In genomic region chr16:49050607-49051006, GRCh38 we compare ENCODE assay signal across 16 cellular contexts.
A peak's percentile ranks its signal among the peaks of the same experiment; 100 is the strongest.
DNase-seq lines count a peak whose midpoint lies in the region; ATAC-seq and TF ChIP-seq lines count a peak whose summit lies in the region.
"Had no signal": no experiment of that assay in that cellular context is flagged by ENCODE, and none has a peak within 500 bp of the region (broad histone marks: within the 10 kb centered on the region; RNA-seq: fewer than 3 reads in every experiment).

No MANE protein-coding gene starts in this region.

- H4K8ac ChIP-seq in trophoblast cell (ENCODE audit: low read depth, low read length): no peak overlapping the region

- H3K9ac ChIP-seq in parathyroid adenoma (no peak overlapping the region), trophoblast cell (ENCODE audit: low read length) (no peak overlapping the region)

- peaks cover 6% of the 10 kb centered on the region for H3K27me3 Mint-ChIP-seq in GM23338 (ENCODE audit: insufficient read depth, low read depth, poor library complexity)
- H3K27me3 Mint-ChIP-seq: CD4-positive, alpha-beta memory T cell had no signal

- H3K4me3 Mint-ChIP-seq in GM23338: no peak overlapping the region
- H3K4me3 Mint-ChIP-seq: B cell; CD4-positive, alpha-beta memory T cell had no signal

- no peak overlapping the region for H3K4ac ChIP-seq in trophoblast cell (ENCODE audit: low read depth, low read length)

- H3K4me1 Mint-ChIP-seq in GM23338: peaks cover 3% of the 10 kb centered on the region
- H3K4me1 Mint-ChIP-seq: B cell; CD4-positive, alpha-beta memory T cell had no signal

- H3K27me3 ChIP-seq in GM23338 (ENCODE audit: insufficient read depth) (no peaks in the 10 kb centered on the region), parathyroid adenoma (ENCODE audit: control insufficient read depth, insufficient read depth, low read length) (no peaks in the 10 kb centered on the region), trophoblast cell (ENCODE audit: insufficient read depth, low read length) (no peaks in the 10 kb centered on the region)

- no peaks in the 10 kb centered on the region for H3K9me2 ChIP-seq in GM23338 (ENCODE audit: insufficient read depth)

- no peak overlapping the region for H4K12ac ChIP-seq in trophoblast cell (ENCODE audit: low read depth, low read length)

- H3K27ac ChIP-seq in GM23338 (ENCODE audit: low read depth) (no peak overlapping the region), parathyroid adenoma (no peak overlapping the region), trophoblast cell (ENCODE audit: low read depth, low read length) (no peak overlapping the region)
- H3K27ac ChIP-seq: SJCRH30 had no signal

- ATAC-seq in GM23338 (no peak), left cardiac atrium (peak in 1 of 2 donors; percentile 96), GM21367 (IDR thresholded peaks at IDR 0.05; ENCODE audit: unreplicated experiment) (no peak)

- H4K20me1 ChIP-seq in GM23338 (replicated peaks; ENCODE audit: insufficient read depth): no peaks in the 10 kb centered on the region

- no peak overlapping the region for H2BK5ac ChIP-seq in trophoblast cell (ENCODE audit: low read depth, low read length, poor library complexity)

- no peaks in the 10 kb centered on the region for H3K9me3 Mint-ChIP-seq in GM23338

- 0 out of 2 replicates have a peak overlapping the region, but pooled peaks have one; percentile 43 for H2AFZ ChIP-seq in GM23338
- H2AFZ ChIP-seq in parathyroid adenoma: peak overlapping the region; percentile 15
- H2AFZ ChIP-seq in trophoblast cell (ENCODE audit: insufficient read depth, low read length, poor library complexity): no peak overlapping the region

- no peak overlapping the region for H3K4me2 ChIP-seq in GM23338
- no peak overlapping the region for H3K4me2 ChIP-seq in parathyroid adenoma (ENCODE audit: low read length)
- no peak overlapping the region for H3K4me2 ChIP-seq in trophoblast cell (ENCODE audit: low read length)

- peaks cover 3% of the 10 kb centered on the region for H3K4me1 ChIP-seq in GM23338 (ENCODE audit: insufficient read depth)
- H3K4me1 ChIP-seq in parathyroid adenoma: no peaks in the 10 kb centered on the region
- H3K4me1 ChIP-seq in trophoblast cell (ENCODE audit: control insufficient read depth in 1 of 2, insufficient read depth in 2 of 2, low read length in 2 of 2): peaks cover 0 to 6% of the 10 kb centered on the region in 2 experiments
- H3K4me1 ChIP-seq: SJCRH30 had no signal

- H3K79me2 ChIP-seq in GM23338 (replicated peaks; ENCODE audit: insufficient read depth) (no peaks in the 10 kb centered on the region), parathyroid adenoma (no peaks in the 10 kb centered on the region), trophoblast cell (ENCODE audit: control insufficient read depth, insufficient read depth, low read length, poor library complexity) (no peaks in the 10 kb centered on the region)

- no peak overlapping the region for H3K14ac ChIP-seq in trophoblast cell (ENCODE audit: low read length)

- no peak overlapping the region for H4K91ac ChIP-seq in trophoblast cell (ENCODE audit: low read depth, low read length)

- no peak overlapping the region for H3K4me3 ChIP-seq in GM23338
- no peak overlapping the region for H3K4me3 ChIP-seq in parathyroid adenoma (ENCODE audit: low read depth, low read length)
- no peak overlapping the region for H3K4me3 ChIP-seq in trophoblast cell (ENCODE audit: low read depth, low read length)
- H3K4me3 ChIP-seq: SJCRH30 had no signal

- H2BK120ac ChIP-seq in trophoblast cell (ENCODE audit: insufficient read depth, low read length, poor library complexity): no peak overlapping the region

- intact Hi-C loops in left cardiac atrium (cut with DNase I): no loop called here

- H2AK5ac ChIP-seq in trophoblast cell (ENCODE audit: low read length): no peak overlapping the region

- no peaks in the 10 kb centered on the region for H3K36me3 ChIP-seq in GM23338 (ENCODE audit: insufficient read depth)
- no peaks in the 10 kb centered on the region for H3K36me3 ChIP-seq in parathyroid adenoma (ENCODE audit: control insufficient read depth, insufficient read depth, low read length)
- no peaks in the 10 kb centered on the region for H3K36me3 ChIP-seq in trophoblast cell (ENCODE audit: control insufficient read depth in 1 of 2, insufficient read depth in 2 of 2, low read length in 2 of 2)
- H3K36me3 ChIP-seq: SJCRH30 had no signal

- H3F3A ChIP-seq in GM23338 (replicated peaks; ENCODE audit: low read depth): no peaks in the 10 kb centered on the region

- WGBS in trophoblast cell (ENCODE audit: extremely low coverage, insufficient coverage, insufficient read length): no CpG with 5 or more reads among the region's 4 CpGs

- H3K9me3 ChIP-seq in parathyroid adenoma (ENCODE audit: control insufficient read depth, low read length) (no peaks in the 10 kb centered on the region), trophoblast cell (ENCODE audit: insufficient read depth, low read depth, low read length) (no peaks in the 10 kb centered on the region)
- H3K9me3 ChIP-seq: SJCRH30 had no signal

- no peaks in the 10 kb centered on the region for H3K79me1 ChIP-seq in trophoblast cell (ENCODE audit: low read length)

- no peaks in the 10 kb centered on the region for H3K36me3 Mint-ChIP-seq in GM23338 (ENCODE audit: low read depth)
- H3K36me3 Mint-ChIP-seq: CD4-positive, alpha-beta memory T cell had no signal

- H3K23ac ChIP-seq in trophoblast cell (ENCODE audit: low read length): no peak overlapping the region

- no peak overlapping the region for H3K18ac ChIP-seq in trophoblast cell (ENCODE audit: low read length)

- TF ChIP-seq CTCF in GM23338 (conservative IDR thresholded peaks at IDR 0.05; ENCODE audit: low read depth in 2 of 2) (no peak), parathyroid adenoma (IDR thresholded peaks at IDR 0.05) (no peak)

- H2BK12ac ChIP-seq in trophoblast cell (ENCODE audit: low read length): no peak overlapping the region

- no peak overlapping the region for H3K27ac Mint-ChIP-seq in GM23338
- H3K27ac Mint-ChIP-seq: B cell; CD4-positive, alpha-beta memory T cell had no signal

- no peak for DNase-seq in GM23338 (ENCODE audit: low spot score)
- peak; percentile 51 for DNase-seq in SK-N-DZ (ENCODE audit: low spot score)
- peak; percentile 45 for DNase-seq in left cardiac atrium
- no peak for DNase-seq in medulla oblongata (ENCODE audit: extremely low spot score)
- DNase-seq in trophoblast cell: no peak
- DNase-seq: CD4-positive, alpha-beta memory T cell; DND-41; GF-D8; Kasumi-1; NCI-H1417 treated with DMSO at 0.1 percent for 48 hours; NCI-H2029 treated with DMSO at 0.1 percent for 48 hours; NCI-H510A treated with DMSO at 0.1 percent for 48 hours; SJCRH30 had no signal

TF ChIP-seq in GM23338, 12 proteins besides CTCF, POLR2A, EP300 and RAD21 (continues in another document):
- TF ChIP-seq, protein P1, sequence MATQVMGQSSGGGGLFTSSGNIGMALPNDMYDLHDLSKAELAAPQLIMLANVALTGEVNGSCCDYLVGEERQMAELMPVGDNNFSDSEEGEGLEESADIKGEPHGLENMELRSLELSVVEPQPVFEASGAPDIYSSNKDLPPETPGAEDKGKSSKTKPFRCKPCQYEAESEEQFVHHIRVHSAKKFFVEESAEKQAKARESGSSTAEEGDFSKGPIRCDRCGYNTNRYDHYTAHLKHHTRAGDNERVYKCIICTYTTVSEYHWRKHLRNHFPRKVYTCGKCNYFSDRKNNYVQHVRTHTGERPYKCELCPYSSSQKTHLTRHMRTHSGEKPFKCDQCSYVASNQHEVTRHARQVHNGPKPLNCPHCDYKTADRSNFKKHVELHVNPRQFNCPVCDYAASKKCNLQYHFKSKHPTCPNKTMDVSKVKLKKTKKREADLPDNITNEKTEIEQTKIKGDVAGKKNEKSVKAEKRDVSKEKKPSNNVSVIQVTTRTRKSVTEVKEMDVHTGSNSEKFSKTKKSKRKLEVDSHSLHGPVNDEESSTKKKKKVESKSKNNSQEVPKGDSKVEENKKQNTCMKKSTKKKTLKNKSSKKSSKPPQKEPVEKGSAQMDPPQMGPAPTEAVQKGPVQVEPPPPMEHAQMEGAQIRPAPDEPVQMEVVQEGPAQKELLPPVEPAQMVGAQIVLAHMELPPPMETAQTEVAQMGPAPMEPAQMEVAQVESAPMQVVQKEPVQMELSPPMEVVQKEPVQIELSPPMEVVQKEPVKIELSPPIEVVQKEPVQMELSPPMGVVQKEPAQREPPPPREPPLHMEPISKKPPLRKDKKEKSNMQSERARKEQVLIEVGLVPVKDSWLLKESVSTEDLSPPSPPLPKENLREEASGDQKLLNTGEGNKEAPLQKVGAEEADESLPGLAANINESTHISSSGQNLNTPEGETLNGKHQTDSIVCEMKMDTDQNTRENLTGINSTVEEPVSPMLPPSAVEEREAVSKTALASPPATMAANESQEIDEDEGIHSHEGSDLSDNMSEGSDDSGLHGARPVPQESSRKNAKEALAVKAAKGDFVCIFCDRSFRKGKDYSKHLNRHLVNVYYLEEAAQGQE (IDR thresholded peaks at IDR 0.05; ENCODE audit: unreplicated experiment): no peak
- TF ChIP-seq POLR2AphosphoS5 (IDR thresholded peaks at IDR 0.05; ENCODE audit: low read depth): no peak
- TF ChIP-seq, protein P2, sequence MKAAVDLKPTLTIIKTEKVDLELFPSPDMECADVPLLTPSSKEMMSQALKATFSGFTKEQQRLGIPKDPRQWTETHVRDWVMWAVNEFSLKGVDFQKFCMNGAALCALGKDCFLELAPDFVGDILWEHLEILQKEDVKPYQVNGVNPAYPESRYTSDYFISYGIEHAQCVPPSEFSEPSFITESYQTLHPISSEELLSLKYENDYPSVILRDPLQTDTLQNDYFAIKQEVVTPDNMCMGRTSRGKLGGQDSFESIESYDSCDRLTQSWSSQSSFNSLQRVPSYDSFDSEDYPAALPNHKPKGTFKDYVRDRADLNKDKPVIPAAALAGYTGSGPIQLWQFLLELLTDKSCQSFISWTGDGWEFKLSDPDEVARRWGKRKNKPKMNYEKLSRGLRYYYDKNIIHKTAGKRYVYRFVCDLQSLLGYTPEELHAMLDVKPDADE (IDR thresholded peaks at IDR 0.05): no peak
- TF ChIP-seq EZH2phosphoT487 (IDR thresholded peaks at IDR 0.05; ENCODE audit: unreplicated experiment): no peak
- TF ChIP-seq EZH2 (IDR thresholded peaks at IDR 0.05; ENCODE audit: low read depth, unreplicated experiment): no peak
- no peak for TF ChIP-seq ZNF331 (CRISPR knock-in tag; IDR thresholded peaks at IDR 0.05; ENCODE audit: low read depth)
- no peak for TF ChIP-seq JUNB (IDR thresholded peaks at IDR 0.05; ENCODE audit: unreplicated experiment)

Comparison
In these comparisons a context has a peak if more than half of its experiments do, and no peak if none do; other contexts are left out.
1. DNase-seq: peak in SK-N-DZ (single experiment) and left cardiac atrium (single experiment); none in GM23338 (single experiment), medulla oblongata (single experiment) and trophoblast cell (0 of 2).